Comparison of ENCODE assay signal across 1 cellular context in the genomic region with DNA sequence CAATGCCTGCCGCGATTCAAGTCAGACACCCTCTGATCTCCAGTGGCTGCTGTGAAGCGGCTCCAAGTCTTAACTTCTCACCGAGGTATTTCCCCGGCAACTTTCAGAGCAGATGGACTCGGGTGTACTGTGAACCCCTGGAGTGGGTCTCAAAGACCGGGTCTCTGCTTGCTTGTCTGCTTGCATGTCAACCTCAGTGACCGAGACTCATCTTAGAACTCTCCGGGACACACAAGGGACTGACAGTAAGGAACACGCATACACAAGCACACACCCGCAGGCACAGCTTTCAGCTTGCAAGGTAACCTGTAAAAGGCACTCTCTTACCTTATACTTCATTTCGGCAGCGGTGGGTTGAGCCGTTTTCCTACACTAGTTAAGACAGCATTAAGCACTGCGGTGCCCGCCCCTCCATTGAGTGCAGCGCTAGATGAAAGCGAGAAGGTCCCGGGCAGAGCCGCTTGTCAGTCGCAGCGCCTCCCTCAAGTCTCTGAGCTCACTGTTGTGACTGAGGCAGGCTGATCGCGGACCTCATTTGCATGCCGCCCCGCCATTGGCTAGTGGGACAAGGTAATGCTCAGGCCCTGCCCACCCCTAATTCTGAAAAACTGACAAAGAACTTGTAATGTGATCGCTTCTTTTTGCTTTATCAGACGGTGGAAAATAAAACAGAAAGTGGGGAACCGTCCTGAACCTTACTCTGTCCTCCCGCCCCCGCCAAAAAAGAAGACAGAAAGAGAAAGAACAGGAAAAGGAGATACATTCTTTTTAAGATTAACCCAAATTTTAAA.
A peak's percentile ranks its signal among the peaks of the same experiment; 100 is the strongest.
TF ChIP-seq lines count a peak whose summit lies in the region.

A gene with protein sequence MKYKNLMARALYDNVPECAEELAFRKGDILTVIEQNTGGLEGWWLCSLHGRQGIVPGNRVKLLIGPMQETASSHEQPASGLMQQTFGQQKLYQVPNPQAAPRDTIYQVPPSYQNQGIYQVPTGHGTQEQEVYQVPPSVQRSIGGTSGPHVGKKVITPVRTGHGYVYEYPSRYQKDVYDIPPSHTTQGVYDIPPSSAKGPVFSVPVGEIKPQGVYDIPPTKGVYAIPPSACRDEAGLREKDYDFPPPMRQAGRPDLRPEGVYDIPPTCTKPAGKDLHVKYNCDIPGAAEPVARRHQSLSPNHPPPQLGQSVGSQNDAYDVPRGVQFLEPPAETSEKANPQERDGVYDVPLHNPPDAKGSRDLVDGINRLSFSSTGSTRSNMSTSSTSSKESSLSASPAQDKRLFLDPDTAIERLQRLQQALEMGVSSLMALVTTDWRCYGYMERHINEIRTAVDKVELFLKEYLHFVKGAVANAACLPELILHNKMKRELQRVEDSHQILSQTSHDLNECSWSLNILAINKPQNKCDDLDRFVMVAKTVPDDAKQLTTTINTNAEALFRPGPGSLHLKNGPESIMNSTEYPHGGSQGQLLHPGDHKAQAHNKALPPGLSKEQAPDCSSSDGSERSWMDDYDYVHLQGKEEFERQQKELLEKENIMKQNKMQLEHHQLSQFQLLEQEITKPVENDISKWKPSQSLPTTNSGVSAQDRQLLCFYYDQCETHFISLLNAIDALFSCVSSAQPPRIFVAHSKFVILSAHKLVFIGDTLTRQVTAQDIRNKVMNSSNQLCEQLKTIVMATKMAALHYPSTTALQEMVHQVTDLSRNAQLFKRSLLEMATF (minus strand): TSS at position 492 of the 791 bp plus-strand sequence. CDS start 153 bp downstream, at position 339.

TF ChIP-seq in GM12878, 131 proteins besides CTCF, POLR2A, EP300 and RAD21 (continued from another document):
- TF ChIP-seq, protein P1, sequence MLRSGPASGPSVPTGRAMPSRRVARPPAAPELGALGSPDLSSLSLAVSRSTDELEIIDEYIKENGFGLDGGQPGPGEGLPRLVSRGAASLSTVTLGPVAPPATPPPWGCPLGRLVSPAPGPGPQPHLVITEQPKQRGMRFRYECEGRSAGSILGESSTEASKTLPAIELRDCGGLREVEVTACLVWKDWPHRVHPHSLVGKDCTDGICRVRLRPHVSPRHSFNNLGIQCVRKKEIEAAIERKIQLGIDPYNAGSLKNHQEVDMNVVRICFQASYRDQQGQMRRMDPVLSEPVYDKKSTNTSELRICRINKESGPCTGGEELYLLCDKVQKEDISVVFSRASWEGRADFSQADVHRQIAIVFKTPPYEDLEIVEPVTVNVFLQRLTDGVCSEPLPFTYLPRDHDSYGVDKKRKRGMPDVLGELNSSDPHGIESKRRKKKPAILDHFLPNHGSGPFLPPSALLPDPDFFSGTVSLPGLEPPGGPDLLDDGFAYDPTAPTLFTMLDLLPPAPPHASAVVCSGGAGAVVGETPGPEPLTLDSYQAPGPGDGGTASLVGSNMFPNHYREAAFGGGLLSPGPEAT (IDR thresholded peaks at IDR 0.05; ENCODE audit: low read depth), result peak; percentile 17; the same call in 1 of the 2 replicates
